13 cellular contexts compared by ENCODE assay signal in the genomic region with DNA sequence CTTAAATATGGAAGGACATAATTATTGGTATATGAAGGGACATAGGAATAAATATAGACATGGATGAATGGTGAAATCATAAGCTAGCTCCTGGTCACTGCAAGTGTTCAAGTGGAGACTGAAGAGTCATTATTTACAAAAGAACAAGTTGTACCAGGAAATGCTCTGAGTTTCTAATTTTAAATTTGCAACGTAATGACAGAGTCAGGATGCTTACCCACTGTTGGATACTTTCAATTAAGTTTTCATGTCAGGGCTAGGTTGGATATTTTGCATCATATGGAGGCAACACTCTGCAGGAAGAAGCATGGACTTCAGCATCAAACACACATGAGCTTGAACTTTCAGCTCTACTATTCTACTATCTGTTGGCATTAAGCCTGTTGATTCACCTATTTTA.
DNase-seq lines count a peak whose midpoint lies in the region; FAIRE-seq and TF ChIP-seq lines count a peak whose summit lies in the region.
"Had no signal": no experiment of that assay in that cellular context is flagged by ENCODE, and none has a peak within 500 bp of the region (broad histone marks: within the 10 kb centered on the region; RNA-seq: fewer than 3 reads in every experiment).

No MANE protein-coding gene starts in this region.

- peak; percentile 23 for DNase-seq in NCI-H1417 treated with DMSO at 0.1 percent for 48 hours (lab: John Stamatoyannopoulos, UW)
- DNase-seq in astrocyte (ENCODE audit: low read depth), result no peak
- DNase-seq in foreskin fibroblast, result peak; percentile 58 to 73
- no peak for DNase-seq in smooth muscle cell (lab: John Stamatoyannopoulos, UW; ENCODE audit: unreplicated experiment)
- no peak for DNase-seq in immature natural killer cell
- no peak for DNase-seq in globus pallidus (ENCODE audit: low spot score)
- DNase-seq in NCI-H2081 (lab: John Stamatoyannopoulos, UW), result no peak
- DNase-seq in GM23248, result no peak
- DNase-seq: activated CD4-positive, alpha-beta T cell treated with anti-CD3 and anti-CD28 coated beads, Interleukin-2, amount 50 U/mL, for 1 hour; CD8-positive, alpha-beta memory T cell; naive B cell; NCI-H1694 treated with DMSO at 0.1 percent for 48 hours had no signal

- H3K4me3 Mint-ChIP-seq in astrocyte (ENCODE audit: unreplicated experiment) (no peak overlapping the region), immature natural killer cell (no peak overlapping the region)
- H3K4me3 Mint-ChIP-seq: activated T-helper 1 cell treated with anti-CD3 and anti-CD28 coated beads, Interleukin-12 subunit alpha, Interleukin-12 subunit beta, Interleukin-2, Interleukin-4 antibody, amounts not matched to agents 30 ng/mL and 10 ng/mL and 1 ng/mL, durations not matched to agents 14 hours and 24 hours and 36 hours; CD8-positive, alpha-beta memory T cell; naive B cell had no signal

- H3K27ac ChIP-seq in astrocyte (ENCODE audit: low read depth, low read length), result no peak overlapping the region
- H3K27ac ChIP-seq in smooth muscle cell (ENCODE audit: low read depth), result peak overlapping the region; percentile 57
- H3K27ac ChIP-seq in GM23248, result no peak overlapping the region

- H3K27me3 ChIP-seq in astrocyte (ENCODE audit: insufficient read depth, low read length) (no peaks in the 10 kb centered on the region), smooth muscle cell (ENCODE audit: low read depth) (no peaks in the 10 kb centered on the region), GM23248 (replicated peaks; ENCODE audit: insufficient read depth) (no peaks in the 10 kb centered on the region)

- H4K20me1 ChIP-seq in astrocyte (ENCODE audit: insufficient read depth, low read length), result no peaks in the 10 kb centered on the region
- no peaks in the 10 kb centered on the region for H4K20me1 ChIP-seq in smooth muscle cell (ENCODE audit: low read depth)
- H4K20me1 ChIP-seq in GM23248 (ENCODE audit: insufficient read depth), result no peaks in the 10 kb centered on the region

- H3K36me3 Mint-ChIP-seq in astrocyte (ENCODE audit: low read depth, unreplicated experiment), result no peaks in the 10 kb centered on the region
- peaks cover 0 to 2% (median 0%) of the 10 kb centered on the region in 3 donors for H3K36me3 Mint-ChIP-seq in immature natural killer cell
- H3K36me3 Mint-ChIP-seq: CD8-positive, alpha-beta memory T cell; naive B cell had no signal

- no peaks in the 10 kb centered on the region for H3K9me3 Mint-ChIP-seq in astrocyte (ENCODE audit: unreplicated experiment)
- peaks cover 0 to 10% (median under 1%) of the 10 kb centered on the region in 6 donors for H3K9me3 Mint-ChIP-seq in immature natural killer cell
- H3K9me3 Mint-ChIP-seq: activated T-helper 1 cell treated with anti-CD3 and anti-CD28 coated beads, Interleukin-12 subunit alpha, Interleukin-12 subunit beta, Interleukin-2, Interleukin-4 antibody, amounts not matched to agents 30 ng/mL and 10 ng/mL and 1 ng/mL, durations not matched to agents 14 hours and 24 hours and 36 hours had no signal

- H2AFZ ChIP-seq in astrocyte (ENCODE audit: low read depth, low read length) (no peak overlapping the region), smooth muscle cell (ENCODE audit: low read depth) (no peak overlapping the region), GM23248 (no peak overlapping the region)

- H3K9me3 ChIP-seq in astrocyte (ENCODE audit: insufficient read depth, low read depth, low read length) (no peaks in the 10 kb centered on the region), smooth muscle cell (replicated peaks; ENCODE audit: low read depth) (no peaks in the 10 kb centered on the region), GM23248 (ENCODE audit: low read depth) (no peaks in the 10 kb centered on the region)

- in situ Hi-C loops in GM23248 (cut with MboI), result no loop called here

- 80% methylated on average over 1 of the region's 1 CpG for WGBS in smooth muscle cell (ENCODE audit: low lambda C conversion rate)
- 0 to 5% methylated on average over 1 of the region's 1 CpG for WGBS in GM23248 (ENCODE audit: low coverage in 1 of 2, low lambda C conversion rate in 2 of 2, missing lambda C conversion rate in 2 of 2), 2 experiments

- no peaks in the 10 kb centered on the region for H3K9me2 ChIP-seq in GM23248 (ENCODE audit: insufficient read depth)

- H3K36me3 ChIP-seq in astrocyte (ENCODE audit: insufficient read depth, low read length) (no peaks in the 10 kb centered on the region), smooth muscle cell (ENCODE audit: low read depth) (no peaks in the 10 kb centered on the region), GM23248 (ENCODE audit: low read depth) (no peaks in the 10 kb centered on the region)

- no peak for FAIRE-seq in astrocyte (lab: Jason Lieb, UNC)

- no peak overlapping the region for H3K27ac Mint-ChIP-seq in astrocyte (ENCODE audit: unreplicated experiment)
- no peak overlapping the region for H3K27ac Mint-ChIP-seq in immature natural killer cell
- H3K27ac Mint-ChIP-seq: activated T-helper 1 cell treated with anti-CD3 and anti-CD28 coated beads, Interleukin-12 subunit alpha, Interleukin-12 subunit beta, Interleukin-2, Interleukin-4 antibody, amounts not matched to agents 30 ng/mL and 10 ng/mL and 1 ng/mL, durations not matched to agents 14 hours and 24 hours and 36 hours; CD8-positive, alpha-beta memory T cell; naive B cell had no signal

- H3F3A ChIP-seq in smooth muscle cell (ENCODE audit: low read depth), result no peaks in the 10 kb centered on the region
- no peaks in the 10 kb centered on the region for H3F3A ChIP-seq in GM23248 (ENCODE audit: insufficient read depth)

- H3K4me2 ChIP-seq in astrocyte (ENCODE audit: low read length), result peak overlapping the region; percentile 55
- H3K4me2 ChIP-seq in smooth muscle cell, result no peak overlapping the region
- no peak overlapping the region for H3K4me2 ChIP-seq in GM23248 (ENCODE audit: unreplicated experiment)

- H3K4me1 Mint-ChIP-seq in astrocyte (ENCODE audit: low read depth, unreplicated experiment) (peaks cover 15% of the 10 kb centered on the region), immature natural killer cell (no peaks in the 10 kb centered on the region)
- H3K4me1 Mint-ChIP-seq: CD8-positive, alpha-beta memory T cell; naive B cell had no signal

- peaks cover 13% of the 10 kb centered on the region for H3K4me1 ChIP-seq in astrocyte (ENCODE audit: insufficient read depth, low read length)
- no peaks in the 10 kb centered on the region for H3K4me1 ChIP-seq in smooth muscle cell (ENCODE audit: low read depth)
- H3K4me1 ChIP-seq in GM23248 (ENCODE audit: insufficient read depth), result no peaks in the 10 kb centered on the region

- H3K27me3 Mint-ChIP-seq in astrocyte (ENCODE audit: low read depth, unreplicated experiment), result peaks cover 4% of the 10 kb centered on the region
- no peaks in the 10 kb centered on the region for H3K27me3 Mint-ChIP-seq in immature natural killer cell (ENCODE audit: low read depth in 3 of 3)
- H3K27me3 Mint-ChIP-seq: naive B cell had no signal

- no peaks in the 10 kb centered on the region for H3K79me2 ChIP-seq in astrocyte (ENCODE audit: insufficient read depth, low read length)
- no peaks in the 10 kb centered on the region for H3K79me2 ChIP-seq in smooth muscle cell (ENCODE audit: low read depth)
- no peaks in the 10 kb centered on the region for H3K79me2 ChIP-seq in GM23248 (ENCODE audit: insufficient read depth)

- H3K4me3 ChIP-seq in astrocyte (ENCODE audit: insufficient read depth, low read depth, low read length), result no peak overlapping the region
- H3K4me3 ChIP-seq in foreskin fibroblast (ENCODE audit: low read depth in 1 of 2, low read length in 2 of 2), result no peak overlapping the region
- H3K4me3 ChIP-seq in smooth muscle cell, result no peak overlapping the region
- no peak overlapping the region for H3K4me3 ChIP-seq in GM23248

- H3K9ac ChIP-seq in astrocyte (ENCODE audit: low read length), result no peak overlapping the region
- peak overlapping the region; percentile 10 for H3K9ac ChIP-seq in smooth muscle cell (ENCODE audit: low read depth)
- no peak overlapping the region for H3K9ac ChIP-seq in GM23248

- TF ChIP-seq CTCF in astrocyte (IDR thresholded peaks at IDR 0.05; ENCODE audit: insufficient read depth, low read depth, low read length) (no peak), foreskin fibroblast (IDR thresholded peaks at IDR 0.05; ENCODE audit: low read depth, low read length) (no peak), smooth muscle cell (IDR thresholded peaks at IDR 0.05; ENCODE audit: borderline replicate concordance, insufficient read depth, poor library complexity, severe bottlenecking) (no peak)

Comparison
In these comparisons a context has a peak if more than half of its experiments do, and no peak if none do; other contexts are left out.
1. DNase-seq: peak in NCI-H1417 treated with DMSO at 0.1 percent for 48 hours (single experiment) and foreskin fibroblast (2 of 2); none in astrocyte (single experiment), smooth muscle cell (single experiment), immature natural killer cell (0 of 3), globus pallidus (single experiment), NCI-H2081 (0 of 2) and GM23248 (single experiment).